In genomic region chr1:156338180-156338973, GRCh38 we compare ENCODE assay signal across 8 cellular contexts. TPM values are rescaled to one million over a fixed set of nuclear protein-coding genes. Genes with fewer than 3 reads are reported as not detected.
A peak's percentile ranks its signal among the peaks of the same experiment; 100 is the strongest.
DNase-seq lines count a peak whose midpoint lies in the region; ATAC-seq and TF ChIP-seq lines count a peak whose summit lies in the region.

Gene CCT3, minus strand, starts transcription at chr1:156338292. Its CDS starts 108 bp downstream, at chr1:156338184.
Gene TSACC, plus strand, starts transcription at chr1:156338526. Its CDS starts 1,232 bp downstream, at chr1:156339758.

- H3K27ac Mint-ChIP-seq in activated naive CD4-positive, alpha-beta T cell treated with anti-CD3 and anti-CD28 coated beads, Interleukin-2, amount 50 U/mL, for 72 hours = peak within 1 kb of the TSS; percentile 97 to 98

- H3K9me3 ChIP-seq in SK-N-SH = no peaks in the 10 kb centered on the region

- H3K27me3 ChIP-seq in SK-N-SH (ENCODE audit: insufficient read depth) = no peaks in the 10 kb centered on the region

- peak within 1 kb of the TSS; percentile 63 to 78 for H3K4me3 ChIP-seq in SK-N-SH (ENCODE audit: low read depth in 2 of 2, low read length in 1 of 2)

- POLR2A ChIA-PET in GM10248 (lab: Yijun Ruan, JAX) = no interaction called here
- POLR2A ChIA-PET in SK-N-SH (lab: Yijun Ruan, JAX) = interaction anchor here (0.5 to 1.3 kb wide), 3 partner anchors 13 to 125 kb away, joined by 3 to 4 read pairs (median 4); partner anchors contain the start of gene PMF1

- peak; percentile 92 for ATAC-seq in HG02610 (IDR thresholded peaks at IDR 0.05; ENCODE audit: unreplicated experiment)
- ATAC-seq in activated naive CD4-positive, alpha-beta T cell treated with anti-CD3 and anti-CD28 coated beads, Interleukin-2, amount 50 U/mL, for 72 hours = peak; percentile 95 to 97

- no peaks in the 10 kb centered on the region for H3F3A ChIP-seq in SK-N-SH (replicated peaks; ENCODE audit: insufficient read depth)

- CTCF ChIA-PET in GM10248 (lab: Yijun Ruan, JAX) = interaction anchor here (0.9 to 2.6 kb wide), 4 partner anchors 13 to 243 kb away, joined by 3 to 11 read pairs (median 4); no protein-coding TSS in a partner anchor
- CTCF ChIA-PET in SK-N-SH (lab: Yijun Ruan, JAX) = interaction anchor here (0.7 to 1.3 kb wide), 3 partner anchors 19 to 47 kb away, joined by 3 to 7 read pairs (median 6); no protein-coding TSS in a partner anchor

- peaks cover 29 to 36% of the 10 kb centered on the region in 2 donors for H3K36me3 Mint-ChIP-seq in activated naive CD4-positive, alpha-beta T cell treated with anti-CD3 and anti-CD28 coated beads, Interleukin-2, amount 50 U/mL, for 72 hours

- peak within 1 kb of the TSS; percentile 73 for H3K4me2 ChIP-seq in SK-N-SH

- H3K9ac ChIP-seq in SK-N-SH = peak within 1 kb of the TSS; percentile 75

- DNase-seq in GM10248 (ENCODE audit: extremely low spot score) = peak; percentile 98
- peak; percentile 100 for DNase-seq in NCI-H1092 (lab: John Stamatoyannopoulos, UW)
- DNase-seq in SK-N-SH = peak; percentile 94
- DNase-seq in activated naive CD4-positive, alpha-beta T cell treated with anti-CD3 and anti-CD28 coated beads, Interleukin-2, amount 50 U/mL, for 72 hours (ENCODE audit: low spot score in 2 of 2) = peak; percentile 99 to 100
- peak; percentile 100 for DNase-seq in glomerular visceral epithelial cell (ENCODE audit: extremely low spot score)
- peak; percentile 97 for DNase-seq in occipital lobe (lab: John Stamatoyannopoulos, UW)

- H3K27ac ChIP-seq in SK-N-SH (ENCODE audit: low read depth in 2 of 2, low read length in 1 of 2) = peak within 1 kb of the TSS; percentile 67 to 94
- peak within 1 kb of the TSS; percentile 90 for H3K27ac ChIP-seq in temporal lobe (ENCODE audit: low read depth, low read length)

- no peak for TF ChIP-seq RAD21 in SK-N-SH (IDR thresholded peaks at IDR 0.05; ENCODE audit: low read length)

- peaks cover 9 to 12% of the 10 kb centered on the region in 2 experiments; a peak in 3 of 4 replicates for H3K4me1 ChIP-seq in SK-N-SH (ENCODE audit: control insufficient read depth in 1 of 2, insufficient read depth in 2 of 2, low read depth in 1 of 2, low read length in 1 of 2)

- peak within 1 kb of the TSS; percentile 73 for H2AFZ ChIP-seq in SK-N-SH (ENCODE audit: low read depth)

- H3K36me3 ChIP-seq in SK-N-SH (replicated peaks in 1 of 2; ENCODE audit: control insufficient read depth in 1 of 2, insufficient read depth in 2 of 2, low read length in 1 of 2) = peaks cover 24 to 28% of the 10 kb centered on the region in 2 experiments

- TF ChIP-seq EP300 in SK-N-SH (IDR thresholded peaks at IDR 0.05; ENCODE audit: borderline replicate concordance in 1 of 2, low read depth in 1 of 2, low read length in 1 of 2) = peak in 1 of 2 experiments; percentile 46; a peak in 2 of 4 replicates

- H3K9me3 Mint-ChIP-seq in activated naive CD4-positive, alpha-beta T cell treated with anti-CD3 and anti-CD28 coated beads, Interleukin-2, amount 50 U/mL, for 72 hours = no peaks in the 10 kb centered on the region

- no peak for TF ChIP-seq CTCF in GM10248 (IDR thresholded peaks at IDR 0.05; ENCODE audit: control extremely low read depth, extremely low read depth, low read depth, missing control alignments)
- TF ChIP-seq CTCF in SK-N-SH (IDR thresholded peaks at IDR 0.05) = no peak

- no peaks in the 10 kb centered on the region for H3K9me2 ChIP-seq in SK-N-SH

- 1% methylated on average over 37 of the region's 47 CpGs for WGBS in SK-N-SH (ENCODE audit: low lambda C conversion rate)

- peaks cover 18% of the 10 kb centered on the region for H4K20me1 ChIP-seq in SK-N-SH (ENCODE audit: insufficient read depth)

- H3K79me2 ChIP-seq in SK-N-SH (ENCODE audit: insufficient read depth) = peaks cover 42% of the 10 kb centered on the region

TF ChIP-seq in SK-N-SH, 30 proteins besides CTCF, POLR2A, EP300 and RAD21:
- TF ChIP-seq, protein P1, sequence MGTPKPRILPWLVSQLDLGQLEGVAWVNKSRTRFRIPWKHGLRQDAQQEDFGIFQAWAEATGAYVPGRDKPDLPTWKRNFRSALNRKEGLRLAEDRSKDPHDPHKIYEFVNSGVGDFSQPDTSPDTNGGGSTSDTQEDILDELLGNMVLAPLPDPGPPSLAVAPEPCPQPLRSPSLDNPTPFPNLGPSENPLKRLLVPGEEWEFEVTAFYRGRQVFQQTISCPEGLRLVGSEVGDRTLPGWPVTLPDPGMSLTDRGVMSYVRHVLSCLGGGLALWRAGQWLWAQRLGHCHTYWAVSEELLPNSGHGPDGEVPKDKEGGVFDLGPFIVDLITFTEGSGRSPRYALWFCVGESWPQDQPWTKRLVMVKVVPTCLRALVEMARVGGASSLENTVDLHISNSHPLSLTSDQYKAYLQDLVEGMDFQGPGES (IDR thresholded peaks at IDR 0.05; ENCODE audit: low read depth, low read length) = peak; percentile 95
- no peak for TF ChIP-seq EZH2phosphoT487 (IDR thresholded peaks at IDR 0.05; ENCODE audit: borderline replicate concordance, low read depth)
- TF ChIP-seq MXI1 (IDR thresholded peaks at IDR 0.05; ENCODE audit: low read depth, low read length) = peak; percentile 84
- TF ChIP-seq, protein P2, sequence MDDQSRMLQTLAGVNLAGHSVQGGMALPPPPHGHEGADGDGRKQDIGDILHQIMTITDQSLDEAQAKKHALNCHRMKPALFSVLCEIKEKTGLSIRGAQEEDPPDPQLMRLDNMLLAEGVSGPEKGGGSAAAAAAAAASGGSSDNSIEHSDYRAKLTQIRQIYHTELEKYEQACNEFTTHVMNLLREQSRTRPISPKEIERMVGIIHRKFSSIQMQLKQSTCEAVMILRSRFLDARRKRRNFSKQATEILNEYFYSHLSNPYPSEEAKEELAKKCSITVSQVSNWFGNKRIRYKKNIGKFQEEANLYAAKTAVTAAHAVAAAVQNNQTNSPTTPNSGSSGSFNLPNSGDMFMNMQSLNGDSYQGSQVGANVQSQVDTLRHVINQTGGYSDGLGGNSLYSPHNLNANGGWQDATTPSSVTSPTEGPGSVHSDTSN (IDR thresholded peaks at IDR 0.05) = peak; percentile 100
- peak; percentile 76 for TF ChIP-seq ELF1 (IDR thresholded peaks at IDR 0.05)
- TF ChIP-seq, protein P3, sequence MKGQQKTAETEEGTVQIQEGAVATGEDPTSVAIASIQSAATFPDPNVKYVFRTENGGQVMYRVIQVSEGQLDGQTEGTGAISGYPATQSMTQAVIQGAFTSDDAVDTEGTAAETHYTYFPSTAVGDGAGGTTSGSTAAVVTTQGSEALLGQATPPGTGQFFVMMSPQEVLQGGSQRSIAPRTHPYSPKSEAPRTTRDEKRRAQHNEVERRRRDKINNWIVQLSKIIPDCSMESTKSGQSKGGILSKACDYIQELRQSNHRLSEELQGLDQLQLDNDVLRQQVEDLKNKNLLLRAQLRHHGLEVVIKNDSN (IDR thresholded peaks at IDR 0.05; ENCODE audit: borderline replicate concordance, low read depth) = peak; percentile 15; the same call in 1 of the 2 replicates
- peak; percentile 69 for TF ChIP-seq NFIC (IDR thresholded peaks at IDR 0.05; ENCODE audit: borderline replicate concordance)
- peak; percentile 67 for TF ChIP-seq GABPA (IDR thresholded peaks at IDR 0.05; ENCODE audit: low read depth)
- no peak for TF ChIP-seq GATA2 (CRISPR knock-in tag; IDR thresholded peaks at IDR 0.05)
- peak; percentile 93 for TF ChIP-seq CHD2 (IDR thresholded peaks at IDR 0.05; ENCODE audit: low read length, partially characterized antibody)
- TF ChIP-seq TEAD4 (IDR thresholded peaks at IDR 0.05; ENCODE audit: borderline replicate concordance, insufficient read depth) = no peak
- no peak for TF ChIP-seq SMC3 (IDR thresholded peaks at IDR 0.05; ENCODE audit: low read depth, low read length)
- TF ChIP-seq POLR2AphosphoS5 (IDR thresholded peaks at IDR 0.05; ENCODE audit: low read depth, low read length) = peak; percentile 92
- TF ChIP-seq MAX (IDR thresholded peaks at IDR 0.05; ENCODE audit: low read depth) = peak; percentile 81
- peak; percentile 72; the same call in 1 of the 2 replicates for TF ChIP-seq YY1 (IDR thresholded peaks at IDR 0.05; ENCODE audit: low read depth)
- peak; percentile 93 for TF ChIP-seq NRF1 (IDR thresholded peaks at IDR 0.05; ENCODE audit: low read depth, low read length)
- TF ChIP-seq, protein P4, sequence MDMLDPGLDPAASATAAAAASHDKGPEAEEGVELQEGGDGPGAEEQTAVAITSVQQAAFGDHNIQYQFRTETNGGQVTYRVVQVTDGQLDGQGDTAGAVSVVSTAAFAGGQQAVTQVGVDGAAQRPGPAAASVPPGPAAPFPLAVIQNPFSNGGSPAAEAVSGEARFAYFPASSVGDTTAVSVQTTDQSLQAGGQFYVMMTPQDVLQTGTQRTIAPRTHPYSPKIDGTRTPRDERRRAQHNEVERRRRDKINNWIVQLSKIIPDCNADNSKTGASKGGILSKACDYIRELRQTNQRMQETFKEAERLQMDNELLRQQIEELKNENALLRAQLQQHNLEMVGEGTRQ (IDR thresholded peaks at IDR 0.05; ENCODE audit: borderline replicate concordance, low read depth, low read length) = 0 out of 2 replicates have a peak, but pooled peaks have one; percentile 13
- peak; percentile 86 for TF ChIP-seq TAF1 (IDR thresholded peaks at IDR 0.05; ENCODE audit: borderline replicate concordance, low read depth, low read length)
- TF ChIP-seq SIN3A (IDR thresholded peaks at IDR 0.05; ENCODE audit: borderline replicate concordance, low read depth, low read length) = peak; percentile 34; the same call in 1 of the 2 replicates
TF ChIP-seq in SK-N-SH: peak in this region for 15.

RNA-seq across cellular contexts. Expression of gene CCT3, which starts in this region (rescaled TPM):
- polyA plus RNA-seq in SK-N-SH (2012; rRNA removed) = 295 and 359 TPM in 2 replicates
- polyA plus RNA-seq in SK-N-SH (2012; cell fraction: cytosol; rRNA removed) = 291 and 349 TPM in 2 replicates
- 201 and 250 TPM in 2 replicates for polyA plus RNA-seq in SK-N-SH (2012; cell fraction: nucleus; rRNA removed)
- total RNA-seq in activated naive CD4-positive, alpha-beta T cell treated with anti-CD3 and anti-CD28 coated beads, Interleukin-2, amount 50 U/mL, for 72 hours = 100 to 1,000 TPM; 229 to 347 TPM
- total RNA-seq in occipital lobe (352 TPM), temporal lobe (267 TPM)

RNA-seq across cellular contexts. Expression of gene TSACC, which starts in this region (rescaled TPM):
- polyA plus RNA-seq in SK-N-SH (2012; rRNA removed) = 1.5 TPM in 2 replicates
- 1.1 and 1.7 TPM in 2 replicates for polyA plus RNA-seq in SK-N-SH (2012; cell fraction: cytosol; rRNA removed)
- polyA plus RNA-seq in SK-N-SH (2012; cell fraction: nucleus; rRNA removed) = 1.0 and 1.2 TPM in 2 replicates
- total RNA-seq in activated naive CD4-positive, alpha-beta T cell treated with anti-CD3 and anti-CD28 coated beads, Interleukin-2, amount 50 U/mL, for 72 hours = under 1 TPM in 1 of 2 donors, not detected in 1; 0.76 TPM
- not detected for total RNA-seq in occipital lobe
- total RNA-seq in temporal lobe = not detected

Comparison
In these comparisons a context has a peak if more than half of its experiments do, and no peak if none do; other contexts are left out.
1. Peak in every context shown above with its lines: DNase-seq, ATAC-seq, H3K4me3 ChIP-seq and H3K27ac ChIP-seq.